8 cellular contexts compared by ENCODE assay signal in genomic region chr16:46689492-46690280, GRCh38. TPM values are rescaled to one million over a fixed set of nuclear protein-coding genes. Genes with fewer than 3 reads are reported as not detected.
A peak's percentile ranks its signal among the peaks of the same experiment; 100 is the strongest.
DNase-seq lines count a peak whose midpoint lies in the region; ATAC-seq and TF ChIP-seq lines count a peak whose summit lies in the region.

TSS of gene ORC6 (plus strand) at chr16:46689659. CDS start at chr16:46689706, 47 bp downstream.

- ATAC-seq in GM18907 (IDR thresholded peaks at IDR 0.05; ENCODE audit: unreplicated experiment) (peak; percentile 81), HG03139 (IDR thresholded peaks at IDR 0.05; ENCODE audit: unreplicated experiment) (peak; percentile 68), activated B cell treated with CpG ODN at 0.5 μM for 24 hours (ENCODE audit: low read depth) (peak; percentile 75)

- H3K27me3 Mint-ChIP-seq in activated B cell treated with CpG ODN at 0.5 μM for 24 hours = no peaks in the 10 kb centered on the region

- CTCF ChIA-PET in activated B cell treated with CpG ODN at 0.5 μM for 24 hours (lab: Charles Lee) = interaction anchor here (0.6 to 0.7 kb wide), 2 partner anchors 54 to 135 kb away, joined by 3 read pairs; no protein-coding TSS in a partner anchor

- H3K4me1 Mint-ChIP-seq in activated B cell treated with CpG ODN at 0.5 μM for 24 hours = peaks cover 32% of the 10 kb centered on the region

- no peak within 1 kb of the TSS for H3K4me3 Mint-ChIP-seq in activated B cell treated with CpG ODN at 0.5 μM for 24 hours

- POLR2A ChIA-PET in activated B cell treated with CpG ODN at 0.5 μM for 24 hours (lab: Charles Lee) = interaction anchor here (0.9 to 4.4 kb wide), 2 partner anchors 11 to 99 kb away, joined by 3 to 20 read pairs; no protein-coding TSS in a partner anchor

- TF ChIP-seq CTCF in AG09319 (IDR thresholded peaks at IDR 0.05; ENCODE audit: low read depth, low read length) (peak; percentile 66), activated B cell treated with CpG ODN at 0.5 μM for 24 hours (IDR thresholded peaks at IDR 0.05) (no peak)

- intact Hi-C loops in activated B cell treated with CpG ODN at 0.5 μM for 24 hours (cut with micrococcal nuclease) = loop anchor here (1.0 to 10.0 kb wide), 13 partner anchors 16 to 775 kb away; partner anchors contain the start of genes C16orf87, DNAJA2, GPT2 and ITFG1

- H3K27ac Mint-ChIP-seq in activated B cell treated with CpG ODN at 0.5 μM for 24 hours = no peak within 1 kb of the TSS

- H3K9me3 Mint-ChIP-seq in activated B cell treated with CpG ODN at 0.5 μM for 24 hours = no peaks in the 10 kb centered on the region

- DNase-seq in AG09319 (ENCODE audit: extremely low read depth, low read depth) = peak; percentile 87
- DNase-seq in NCI-H226 = peak; percentile 91
- peak; percentile 91 for DNase-seq in activated B cell treated with CpG ODN at 0.5 μM for 24 hours
- peak; percentile 97 for DNase-seq in central memory CD4-positive, alpha-beta T cell
- peak; percentile 98 for DNase-seq in islet precursor cell
- peak; percentile 97 for DNase-seq in stimulated activated CD4-positive, alpha-beta T cell treated with anti-CD3 and anti-CD28 coated beads, Interleukin-12 subunit alpha, Interleukin-12 subunit beta, amount 100 ng/mL, for 4 hours

- peaks cover 2% of the 10 kb centered on the region for H3K36me3 Mint-ChIP-seq in activated B cell treated with CpG ODN at 0.5 μM for 24 hours (ENCODE audit: low read depth)

RNA-seq across cellular contexts. Expression of gene ORC6, which starts in this region (rescaled TPM):
- 8.0 and 13.2 TPM in 2 replicates for total RNA-seq in activated B cell treated with CpG ODN at 0.5 μM for 24 hours

Comparison
In these comparisons a context has a peak if more than half of its experiments do, and no peak if none do; other contexts are left out.
1. Peak in every context shown above with its lines: DNase-seq and ATAC-seq.